In genomic region chr22:50437511-50438304, GRCh38 we compare ENCODE assay signal across 16 cellular contexts. TPM values are rescaled to one million over a fixed set of nuclear protein-coding genes. Genes with fewer than 3 reads are reported as not detected.
DNase-seq lines count a peak whose midpoint lies in the region; ATAC-seq and TF ChIP-seq lines count a peak whose summit lies in the region.
"Had no signal": no experiment of that assay in that cellular context is flagged by ENCODE, and none has a peak within 500 bp of the region (broad histone marks: within the 10 kb centered on the region; RNA-seq: fewer than 3 reads in every experiment).

No MANE protein-coding gene starts in this region.

- POLR2A ChIA-PET in SK-N-SH (lab: Yijun Ruan, JAX): interaction anchor here (1.0 kb wide), 1 partner anchor 36 kb away, joined by 3 read pairs; no protein-coding TSS in a partner anchor

- 88% methylated on average over 11 of the region's 36 CpGs for WGBS in SK-N-SH (ENCODE audit: low lambda C conversion rate)
- WGBS in right lobe of liver (ENCODE audit: insufficient coverage, low coverage, low lambda C conversion rate, missing lambda C conversion rate): 31% methylated on average over 3 of the region's 36 CpGs

- no peak overlapping the region for H2AFZ ChIP-seq in SK-N-SH (ENCODE audit: low read depth)

- no peak overlapping the region for H3K9ac ChIP-seq in SK-N-SH

- ATAC-seq in SK-N-SH treated with all-trans-retinoic acid at 6 μM for 48 hours: no peak
- ATAC-seq in right lobe of liver: no peak
- ATAC-seq in GM18873 (IDR thresholded peaks at IDR 0.05; ENCODE audit: low FRiP score, unreplicated experiment): no peak

- no peak overlapping the region for H3K4me2 ChIP-seq in SK-N-SH

- H3K27me3 Mint-ChIP-seq in CD14-positive monocyte (ENCODE audit: low read depth in 3 of 3): no peaks in the 10 kb centered on the region
- no peaks in the 10 kb centered on the region for H3K27me3 Mint-ChIP-seq in chondrocyte (ENCODE audit: low read depth)
- no peaks in the 10 kb centered on the region for H3K27me3 Mint-ChIP-seq in activated T-cell treated with anti-CD3 and anti-CD28 coated beads, Interleukin-2, amount 50 U/mL, for 24 hours
- H3K27me3 Mint-ChIP-seq: CD4-positive, alpha-beta T cell had no signal

- TF ChIP-seq CTCF in SK-N-SH (IDR thresholded peaks at IDR 0.05): no peak
- no peak for TF ChIP-seq CTCF in CD14-positive monocyte (IDR thresholded peaks at IDR 0.05)
- no peak for TF ChIP-seq CTCF in chondrocyte (IDR thresholded peaks at IDR 0.05)
- no peak for TF ChIP-seq CTCF in right lobe of liver (IDR thresholded peaks at IDR 0.05)

- H3K79me2 ChIP-seq in SK-N-SH (ENCODE audit: insufficient read depth): no peaks in the 10 kb centered on the region

- intact Hi-C loops in CD14-positive monocyte (cut with micrococcal nuclease) (no loop called here), right lobe of liver (cut with DNase I) (no loop called here)

- H3F3A ChIP-seq in SK-N-SH (replicated peaks; ENCODE audit: insufficient read depth): no peaks in the 10 kb centered on the region

- H3K9me3 ChIP-seq in SK-N-SH: no peaks in the 10 kb centered on the region
- H3K9me3 ChIP-seq in right lobe of liver: no peaks in the 10 kb centered on the region

- H3K9me3 Mint-ChIP-seq in CD14-positive monocyte: no peaks in the 10 kb centered on the region
- no peaks in the 10 kb centered on the region for H3K9me3 Mint-ChIP-seq in chondrocyte (ENCODE audit: low read depth)
- H3K9me3 Mint-ChIP-seq in activated T-cell treated with anti-CD3 and anti-CD28 coated beads, Interleukin-2, amount 50 U/mL, for 24 hours: no peaks in the 10 kb centered on the region
- H3K9me3 Mint-ChIP-seq: CD4-positive, alpha-beta T cell; HFFc6 had no signal

- TF ChIP-seq RAD21 in SK-N-SH (IDR thresholded peaks at IDR 0.05; ENCODE audit: low read length): no peak

- H3K36me3 Mint-ChIP-seq in CD14-positive monocyte: peaks cover 44 to 75% of the 10 kb centered on the region in 2 donors
- peaks cover 5% of the 10 kb centered on the region for H3K36me3 Mint-ChIP-seq in chondrocyte (ENCODE audit: low read depth)
- H3K36me3 Mint-ChIP-seq in activated T-cell treated with anti-CD3 and anti-CD28 coated beads, Interleukin-2, amount 50 U/mL, for 24 hours (ENCODE audit: low read depth): peaks cover 68% of the 10 kb centered on the region

- no peak for TF ChIP-seq EP300 in SK-N-SH (IDR thresholded peaks at IDR 0.05; ENCODE audit: borderline replicate concordance in 1 of 2, low read depth in 1 of 2, low read length in 1 of 2)

- H3K4me1 ChIP-seq in SK-N-SH (ENCODE audit: control insufficient read depth in 1 of 2, insufficient read depth in 2 of 2, low read depth in 1 of 2, low read length in 1 of 2): no peaks in the 10 kb centered on the region
- H3K4me1 ChIP-seq in right lobe of liver: no peaks in the 10 kb centered on the region

- H3K27me3 ChIP-seq in SK-N-SH (ENCODE audit: insufficient read depth): no peaks in the 10 kb centered on the region
- H3K27me3 ChIP-seq in right lobe of liver: no peaks in the 10 kb centered on the region

- DNase-seq in SK-N-SH (peak; percentile 23), CD14-positive monocyte (ENCODE audit: low spot score) (peak; percentile 33), chondrocyte (ENCODE audit: low spot score) (peak; percentile 90), right lobe of liver (peak in 2 of 3 donors; percentile 15 to 52), activated T-cell treated with anti-CD3 and anti-CD28 coated beads for 4 hours (no peak)
- DNase-seq in activated T-cell treated with anti-CD3 and anti-CD28 coated beads, Interleukin-2, amount 50 U/mL, for 24 hours: no peak
- DNase-seq: CD4-positive, alpha-beta T cell; DMS79; EL; HCEC 1CT; HFFc6 had no signal

- CTCF ChIA-PET in SK-N-SH (lab: Yijun Ruan, JAX): interaction anchor here (1.3 kb wide), 1 partner anchor 95 kb away, joined by 3 read pairs; no protein-coding TSS in a partner anchor

- TF ChIP-seq POLR2A in right lobe of liver (IDR thresholded peaks at IDR 0.05): no peak

- no peaks in the 10 kb centered on the region for H4K20me1 ChIP-seq in SK-N-SH (ENCODE audit: insufficient read depth)

- H3K9me2 ChIP-seq in SK-N-SH: no peaks in the 10 kb centered on the region

- no peak overlapping the region for H3K4me3 Mint-ChIP-seq in CD14-positive monocyte
- H3K4me3 Mint-ChIP-seq in chondrocyte (ENCODE audit: unreplicated experiment): no peak overlapping the region
- H3K4me3 Mint-ChIP-seq in activated T-cell treated with anti-CD3 and anti-CD28 coated beads, Interleukin-2, amount 50 U/mL, for 24 hours: no peak overlapping the region
- H3K4me3 Mint-ChIP-seq: CD4-positive, alpha-beta T cell; HFFc6 had no signal

- H3K27ac Mint-ChIP-seq in CD14-positive monocyte: no peak overlapping the region
- H3K27ac Mint-ChIP-seq in chondrocyte (ENCODE audit: unreplicated experiment): no peak overlapping the region
- no peak overlapping the region for H3K27ac Mint-ChIP-seq in activated T-cell treated with anti-CD3 and anti-CD28 coated beads, Interleukin-2, amount 50 U/mL, for 24 hours
- H3K27ac Mint-ChIP-seq: CD4-positive, alpha-beta T cell; HFFc6 had no signal

- H3K4me1 Mint-ChIP-seq in CD14-positive monocyte (no peaks in the 10 kb centered on the region), chondrocyte (ENCODE audit: low read depth) (no peaks in the 10 kb centered on the region)
- no peaks in the 10 kb centered on the region for H3K4me1 Mint-ChIP-seq in activated T-cell treated with anti-CD3 and anti-CD28 coated beads, Interleukin-2, amount 50 U/mL, for 24 hours (ENCODE audit: low read depth)

- H3K36me3 ChIP-seq in SK-N-SH (replicated peaks in 1 of 2; ENCODE audit: control insufficient read depth in 1 of 2, insufficient read depth in 2 of 2, low read length in 1 of 2) (peaks cover 0 to 61% of the 10 kb centered on the region in 2 experiments), right lobe of liver (peaks cover 5 to 68% (median 38%) of the 10 kb centered on the region in 4 donors)

- H3K27ac ChIP-seq in SK-N-SH (ENCODE audit: low read depth in 2 of 2, low read length in 1 of 2): no peak overlapping the region
- no peak overlapping the region for H3K27ac ChIP-seq in right lobe of liver
- H3K27ac ChIP-seq: 22Rv1 had no signal

- H3K4me3 ChIP-seq in SK-N-SH (ENCODE audit: low read depth in 2 of 2, low read length in 1 of 2): no peak overlapping the region
- no peak overlapping the region for H3K4me3 ChIP-seq in right lobe of liver

TF ChIP-seq in SK-N-SH, 30 proteins besides CTCF, POLR2A, EP300 and RAD21 (continues in another document):
- no peak for TF ChIP-seq PBX3 (IDR thresholded peaks at IDR 0.05)

TF ChIP-seq in SK-N-SH treated with all-trans-retinoic acid at 6 μM for 48 hours, 23 proteins besides CTCF, POLR2A, EP300 and RAD21:
- no peak for TF ChIP-seq ZFP30 (CRISPR knock-in tag; IDR thresholded peaks at IDR 0.05)
- no peak for TF ChIP-seq GLIS3 (CRISPR knock-in tag; IDR thresholded peaks at IDR 0.05)
- no peak for TF ChIP-seq POU6F1 (CRISPR knock-in tag; IDR thresholded peaks at IDR 0.05; ENCODE audit: borderline replicate concordance, low read depth)
- TF ChIP-seq TOX (CRISPR knock-in tag; IDR thresholded peaks at IDR 0.05; ENCODE audit: borderline replicate concordance): no peak
- TF ChIP-seq TCF4 (CRISPR knock-in tag; IDR thresholded peaks at IDR 0.05; ENCODE audit: borderline replicate concordance): no peak

RNA-seq across cellular contexts. Expression of gene SBF1, which starts 37.1 kb away (rescaled TPM):
- polyA plus RNA-seq in SK-N-SH (2012; rRNA removed) (24.2 and 29.1 TPM in 2 replicates), CD14-positive monocyte (1 to 10 TPM; 4.0 to 6.2 TPM)
- polyA plus RNA-seq in SK-N-SH (2012; cell fraction: cytosol; rRNA removed): 7.5 and 15.9 TPM in 2 replicates
- polyA plus RNA-seq in SK-N-SH (2012; cell fraction: nucleus; rRNA removed): 95.7 and 113 TPM in 2 replicates
- total RNA-seq in chondrocyte (103 to 110 TPM (median 104 TPM) in 3 replicates), right lobe of liver (10 to 100 TPM; 18.3 to 28.9 (median 22.8) TPM)

RNA-seq across cellular contexts. Expression of gene ADM2, which starts 43.6 kb away (rescaled TPM):
- polyA plus RNA-seq in SK-N-SH (2012; rRNA removed): 0.49 and 0.61 TPM in 2 replicates
- polyA plus RNA-seq in SK-N-SH (2012; cell fraction: cytosol; rRNA removed): 0.42 and 0.54 TPM in 2 replicates
- polyA plus RNA-seq in SK-N-SH (2012; cell fraction: nucleus; rRNA removed): 1.4 TPM in 2 replicates
- polyA plus RNA-seq in CD14-positive monocyte: not detected
- 1.5 to 46.5 TPM (median 46.5 TPM) in 3 replicates for total RNA-seq in chondrocyte
- total RNA-seq in right lobe of liver: 10 to 100 TPM in 1 of 6 experiments, 1 to 10 TPM in 5; 1.0 to 19.2 (median 2.2) TPM

RNA-seq across cellular contexts. Expression of gene MIOX, which starts 49.0 kb away (rescaled TPM):
- polyA plus RNA-seq in SK-N-SH (2012; rRNA removed) (0.05 and 0.06 TPM in 2 replicates), CD14-positive monocyte (not detected)
- not detected in 2 replicates for polyA plus RNA-seq in SK-N-SH (2012; cell fraction: cytosol; rRNA removed)
- polyA plus RNA-seq in SK-N-SH (2012; cell fraction: nucleus; rRNA removed): 0.27 and 0.43 TPM in 2 replicates
- total RNA-seq in chondrocyte (0.99 to 1.6 TPM in 2 of 3 replicates, not detected in the other), right lobe of liver (not detected)
- total RNA-seq: CD4-positive, alpha-beta T cell; H4; HFFc6; HT1080 had no signal

Comparison
In these comparisons a context has a peak if more than half of its experiments do, and no peak if none do; other contexts are left out.
1. DNase-seq: peak in SK-N-SH (single experiment), CD14-positive monocyte (single experiment), chondrocyte (single experiment) and right lobe of liver (2 of 3); none in activated T-cell treated with anti-CD3 and anti-CD28 coated beads for 4 hours (single experiment) and activated T-cell treated with anti-CD3 and anti-CD28 coated beads, Interleukin-2, amount 50 U/mL, for 24 hours (single experiment).